ENCODE assay signal across 16 cellular contexts in genomic region chr5:138488481-138488945, GRCh38. TPM values are rescaled to one million over a fixed set of nuclear protein-coding genes. Genes with fewer than 3 reads are reported as not detected.
DNase-seq lines count a peak whose midpoint lies in the region; FAIRE-seq and TF ChIP-seq lines count a peak whose summit lies in the region.
"Had no signal": no experiment of that assay in that cellular context is flagged by ENCODE, and none has a peak within 500 bp of the region (broad histone marks: within the 10 kb centered on the region; RNA-seq: fewer than 3 reads in every experiment).

No MANE protein-coding gene starts in this region.

- TF ChIP-seq POLR2A in H54 (IDR thresholded peaks at IDR 0.05; ENCODE audit: low read depth, low read length), result no peak

- DNase-seq in Daoy (ENCODE audit: low read depth) (peak; percentile 83), M059J (ENCODE audit: low read depth) (peak; percentile 83), astrocyte of the hippocampus (ENCODE audit: low read depth, low spot score) (peak; percentile 60), kidney tubule cell (ENCODE audit: low spot score) (peak; percentile 51), H54 (ENCODE audit: insufficient read length, low spot score) (no peak), germinal center (ENCODE audit: low spot score) (no peak), NCI-H69 (lab: John Stamatoyannopoulos, UW) (no peak), NCI-H146 treated with DMSO at 0.1 percent for 48 hours (lab: John Stamatoyannopoulos, UW; ENCODE audit: unreplicated experiment) (no peak)
- DNase-seq: activated CD4-positive, CD25-positive, alpha-beta regulatory T cell treated with anti-CD3 and anti-CD28 coated beads, Interleukin-2, amount 50 U/mL, for 72 hours; activated T-cell treated with anti-CD3 and anti-CD28 coated beads, Interleukin-2, amount 50 U/mL, for 1 hour; dorsolateral prefrontal cortex; kidney glomerular epithelial cell; NCI-H1105; spleen; SW 1271 had no signal

- FAIRE-seq in H54 (lab: Jason Lieb, UNC), result no peak

RNA-seq across cellular contexts. Expression of gene EGR1, which starts 23.2 kb away (rescaled TPM):
- total RNA-seq in Daoy (2014; rRNA removed; shearing (Covaris generic)), result 9.7 and 11.5 TPM in 2 replicates
- 3.9 and 4.1 TPM in 2 replicates for total RNA-seq in M059J (2014; rRNA removed; shearing (Covaris generic))

RNA-seq across cellular contexts. Expression of gene REEP2, which starts 49.7 kb away (rescaled TPM):
- total RNA-seq in Daoy (2014; rRNA removed; shearing (Covaris generic)), result 3.4 and 12.3 TPM in 2 replicates
- 0.32 and 1.6 TPM in 2 replicates for total RNA-seq in M059J (2014; rRNA removed; shearing (Covaris generic))
- total RNA-seq: mononuclear cell had no signal

RNA-seq across cellular contexts. Expression of gene ETF1, which starts 54.5 kb away (rescaled TPM):
- total RNA-seq in Daoy (2014; rRNA removed; shearing (Covaris generic)), result 208 and 227 TPM in 2 replicates
- 74.2 and 91.3 TPM in 2 replicates for total RNA-seq in M059J (2014; rRNA removed; shearing (Covaris generic))

Comparison
In these comparisons a context has a peak if more than half of its experiments do, and no peak if none do; other contexts are left out.
1. DNase-seq: peak in Daoy (single experiment), M059J (single experiment), astrocyte of the hippocampus (single experiment) and kidney tubule cell (single experiment); none in H54 (single experiment), germinal center (single experiment), NCI-H69 (single experiment) and NCI-H146 treated with DMSO at 0.1 percent for 48 hours (single experiment).